Comparison of ENCODE assay signal across 12 cellular contexts in the genomic region with DNA sequence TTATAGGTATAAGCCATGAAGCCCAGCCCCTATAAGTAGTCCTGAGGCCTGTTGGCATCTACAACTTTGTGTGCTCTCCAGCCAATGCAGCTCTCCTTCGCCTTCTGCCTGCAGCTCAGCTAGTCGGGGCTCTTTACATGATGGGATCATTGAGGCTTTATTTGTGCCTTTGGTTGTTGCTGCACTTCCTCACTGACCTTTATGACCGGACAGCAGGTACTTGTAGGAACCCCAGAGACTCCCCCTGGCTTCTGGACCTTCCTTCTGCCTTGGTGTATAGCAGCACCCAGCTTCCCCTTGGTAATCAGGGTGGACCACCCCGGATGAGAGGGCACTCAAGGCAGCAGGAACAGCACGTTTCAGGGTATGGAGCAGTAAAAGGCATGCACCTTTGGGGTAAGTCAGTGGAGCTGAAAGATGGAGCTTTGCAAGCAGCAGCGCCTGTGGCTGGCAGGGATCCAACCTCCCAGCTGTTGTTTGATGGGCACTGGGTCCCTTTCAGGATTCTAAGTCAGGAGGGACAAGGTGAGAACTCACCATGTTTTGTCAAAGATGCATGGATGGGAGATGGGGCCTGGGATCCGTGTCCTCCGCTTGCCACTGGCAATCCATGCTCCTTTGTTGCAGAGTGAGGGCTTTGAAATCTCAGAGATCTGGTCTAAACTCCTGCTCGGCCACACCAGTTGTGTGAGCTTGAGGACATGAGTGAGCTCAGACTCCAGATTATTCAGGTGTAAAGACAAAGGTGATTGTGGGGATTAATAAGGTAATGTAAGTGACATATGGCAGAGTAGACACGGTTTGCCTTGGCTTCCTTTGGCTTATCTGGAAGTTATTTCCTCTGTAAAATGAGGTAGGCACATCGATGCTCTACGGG.
A peak's percentile ranks its signal among the peaks of the same experiment; 100 is the strongest.
DNase-seq lines count a peak whose midpoint lies in the region; ATAC-seq, FAIRE-seq and TF ChIP-seq lines count a peak whose summit lies in the region.
"Had no signal": no experiment of that assay in that cellular context is flagged by ENCODE, and none has a peak within 500 bp of the region (broad histone marks: within the 10 kb centered on the region; RNA-seq: fewer than 3 reads in every experiment).

No MANE protein-coding gene starts in this region.

- peak; percentile 76 for DNase-seq in NCI-H82 (lab: John Stamatoyannopoulos, UW)
- no peak for DNase-seq in NCI-H82 treated with DMSO at 0.1 percent for 48 hours (lab: John Stamatoyannopoulos, UW; ENCODE audit: unreplicated experiment)
- DNase-seq in GM12878 (ENCODE audit: low read depth, low spot score): no peak
- DNase-seq in osteoblast (ENCODE audit: insufficient read length, low spot score, missing footprints): peak; percentile 68
- DNase-seq in H4 (ENCODE audit: low spot score): no peak
- no peak for DNase-seq in ACHN
- DNase-seq: activated CD4-positive, alpha-beta T cell treated with anti-CD3 and anti-CD28 coated beads for 4 hours; foreskin melanocyte; NCI-H510A; nephron progenitor cell had no signal

- ATAC-seq in GM12878 (no peak), GM18907 (IDR thresholded peaks at IDR 0.05; ENCODE audit: unreplicated experiment) (no peak)

- no peaks in the 10 kb centered on the region for H3K27me3 ChIP-seq in GM12878 (replicated peaks in 1 of 2; ENCODE audit: control insufficient read depth in 2 of 2, insufficient read depth in 2 of 2, low read length in 1 of 2)
- H3K27me3 ChIP-seq in osteoblast (ENCODE audit: insufficient read depth, low read length): no peaks in the 10 kb centered on the region

- WGBS in GM12878 (ENCODE audit: insufficient coverage, insufficient replicate concordance, low lambda C conversion rate, missing lambda C conversion rate): 80% methylated on average over 12 of the region's 12 CpGs

- no peak overlapping the region for H3K4me2 ChIP-seq in GM12878 (ENCODE audit: control insufficient read depth, insufficient read depth)
- no peak overlapping the region for H3K4me2 ChIP-seq in osteoblast (ENCODE audit: insufficient read depth, low read length)

- SMC1A ChIA-PET in GM12878 (lab: Charles Lee; ENCODE audit: uncharacterized antibody, unreplicated experiment): interaction anchor here (1.1 to 10.4 kb wide), 9 partner anchors 8 to 174 kb away, joined by 3 to 152 read pairs (median 58); a partner anchor contains a TSS

- no peak for TF ChIP-seq POLR2A in GM12878 (IDR thresholded peaks at IDR 0.05; ENCODE audit: low read depth, low read length)

- no peak overlapping the region for H2AFZ ChIP-seq in GM12878 (ENCODE audit: control insufficient read depth, low read depth, low read length)
- no peak overlapping the region for H2AFZ ChIP-seq in osteoblast (ENCODE audit: low read length)

- TF ChIP-seq RAD21 in Ishikawa (IDR thresholded peaks at IDR 0.05; ENCODE audit: low read depth) (no peak), GM12878 (IDR thresholded peaks at IDR 0.05; ENCODE audit: insufficient read depth, low read depth, low read length) (no peak)

- H3K9me3 ChIP-seq in GM12878 (replicated peaks; ENCODE audit: control insufficient read depth, insufficient read depth, low read length) (no peaks in the 10 kb centered on the region), osteoblast (ENCODE audit: low read depth, low read length) (no peaks in the 10 kb centered on the region)

- H3K4me1 ChIP-seq in GM12878 (ENCODE audit: control insufficient read depth, insufficient read depth, low read length): peaks cover 66% of the 10 kb centered on the region
- no peaks in the 10 kb centered on the region for H3K4me1 ChIP-seq in osteoblast (ENCODE audit: insufficient read depth, low read length)

- POLR2A ChIA-PET in GM12878 (lab: Charles Lee): interaction anchor here (0.9 to 7.4 kb wide), 9 partner anchors 7 to 174 kb away, joined by 3 to 112 read pairs (median 7); a partner anchor contains a TSS

- RAD21 ChIA-PET in GM12878 (lab: Charles Lee; ENCODE audit: unreplicated experiment): interaction anchor here (0.9 to 8.8 kb wide), 15 partner anchors 7 to 226 kb away, joined by 3 to 169 read pairs (median 8); a partner anchor contains a TSS

- H4K20me1 ChIP-seq in GM12878 (ENCODE audit: control insufficient read depth, insufficient read depth) (no peaks in the 10 kb centered on the region), osteoblast (ENCODE audit: insufficient read depth, low read length) (no peaks in the 10 kb centered on the region)

- H3K79me2 ChIP-seq in GM12878 (ENCODE audit: control insufficient read depth, insufficient read depth, low read length) (no peaks in the 10 kb centered on the region), osteoblast (ENCODE audit: insufficient read depth, low read length) (no peaks in the 10 kb centered on the region)

- H3K4me3 ChIP-seq in GM12878: no peak overlapping the region
- H3K4me3 ChIP-seq in osteoblast (ENCODE audit: insufficient read depth, low read length): no peak overlapping the region

- FAIRE-seq in GM12878 (lab: Jason Lieb, UNC): no peak

- no peak overlapping the region for H3K9ac ChIP-seq in GM12878 (ENCODE audit: control insufficient read depth, insufficient read depth, low read length)

- intact Hi-C loops in GM12878 (cut with micrococcal nuclease; ENCODE audit: unreplicated experiment): loop anchor here (1.0 to 5.0 kb wide), 4 partner anchors 33 to 176 kb away; a partner anchor contains a TSS

- CTCF ChIA-PET in GM12878 (lab: Yijun Ruan, JAX): interaction anchor here (0.6 to 7.3 kb wide), 13 partner anchors 8 to 227 kb away, joined by 3 to 66 read pairs (median 4); a partner anchor contains a TSS

- H3K27ac ChIP-seq in GM12878 (ENCODE audit: control insufficient read depth, insufficient read depth): peak overlapping the region; percentile 94; the same call in 1 of the 2 replicates
- no peak overlapping the region for H3K27ac ChIP-seq in osteoblast (ENCODE audit: low read depth, low read length)

- TF ChIP-seq CTCF in GM12878 (IDR thresholded peaks at IDR 0.05 in 2 of 3, conservative IDR thresholded peaks at IDR 0.05 in 1 of 3; ENCODE audit: control insufficient read depth in 2 of 3, extremely low read depth in 1 of 3, insufficient read depth in 1 of 3, low read depth in 3 of 3, low read length in 3 of 3) (no peak), osteoblast (IDR thresholded peaks at IDR 0.05; ENCODE audit: extremely low read depth, low read depth, low read length) (no peak)

- in situ Hi-C loops in GM12878 (cut with MboI): loop anchor here (5.0 to 10.0 kb wide), 2 partner anchors 63 to 226 kb away; a partner anchor contains a TSS
- in situ Hi-C loops in ACHN (cut with HindIII; ENCODE audit: low pct_ligation_motif_present, low pct_unique_long_range_greater_than_20kb, low sequenced_read_pairs): no loop called here

- no peaks in the 10 kb centered on the region for H3K36me3 ChIP-seq in GM12878 (ENCODE audit: control insufficient read depth in 2 of 2, insufficient read depth in 2 of 2, low read length in 1 of 2)
- H3K36me3 ChIP-seq in osteoblast (ENCODE audit: insufficient read depth, low read length): no peaks in the 10 kb centered on the region

- no TSS peak for BruUV-seq in GM12878 (replicated peaks; lab: Mats Ljungman, UMichigan)

- TF ChIP-seq EP300 in Ishikawa (IDR thresholded peaks at IDR 0.05; ENCODE audit: borderline replicate concordance): no peak
- no peak for TF ChIP-seq EP300 in GM12878 (IDR thresholded peaks at IDR 0.05; ENCODE audit: borderline replicate concordance in 1 of 2, control insufficient read depth in 1 of 2, low read depth in 2 of 2, low read length in 2 of 2)

TF ChIP-seq in Ishikawa, 13 proteins besides CTCF, POLR2A, EP300 and RAD21:
- TF ChIP-seq NFIC (IDR thresholded peaks at IDR 0.05) (peak; percentile 35; the same call in 1 of the 2 replicates), EGR1 (IDR thresholded peaks at IDR 0.05) (no peak)

TF ChIP-seq in GM12878, 131 proteins besides CTCF, POLR2A, EP300 and RAD21:
- TF ChIP-seq SREBF2 (IDR thresholded peaks at IDR 0.05; ENCODE audit: low read length) (no peak), SPI1 (IDR thresholded peaks at IDR 0.05; ENCODE audit: borderline replicate concordance, insufficient read depth, low read depth, low read length) (0 out of 2 replicates have a peak, but pooled peaks have one; percentile 3)
- TF ChIP-seq, protein P1, sequence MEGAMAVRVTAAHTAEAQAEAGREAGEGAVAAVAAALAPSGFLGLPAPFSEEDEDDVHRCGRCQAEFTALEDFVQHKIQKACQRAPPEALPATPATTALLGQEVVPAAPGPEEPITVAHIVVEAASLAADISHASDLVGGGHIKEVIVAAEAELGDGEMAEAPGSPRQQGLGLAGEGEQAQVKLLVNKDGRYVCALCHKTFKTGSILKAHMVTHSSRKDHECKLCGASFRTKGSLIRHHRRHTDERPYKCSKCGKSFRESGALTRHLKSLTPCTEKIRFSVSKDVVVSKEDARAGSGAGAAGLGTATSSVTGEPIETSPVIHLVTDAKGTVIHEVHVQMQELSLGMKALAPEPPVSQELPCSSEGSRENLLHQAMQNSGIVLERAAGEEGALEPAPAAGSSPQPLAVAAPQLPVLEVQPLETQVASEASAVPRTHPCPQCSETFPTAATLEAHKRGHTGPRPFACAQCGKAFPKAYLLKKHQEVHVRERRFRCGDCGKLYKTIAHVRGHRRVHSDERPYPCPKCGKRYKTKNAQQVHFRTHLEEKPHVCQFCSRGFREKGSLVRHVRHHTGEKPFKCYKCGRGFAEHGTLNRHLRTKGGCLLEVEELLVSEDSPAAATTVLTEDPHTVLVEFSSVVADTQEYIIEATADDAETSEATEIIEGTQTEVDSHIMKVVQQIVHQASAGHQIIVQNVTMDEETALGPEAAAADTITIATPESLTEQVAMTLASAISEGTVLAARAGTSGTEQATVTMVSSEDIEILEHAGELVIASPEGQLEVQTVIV (IDR thresholded peaks at IDR 0.05; ENCODE audit: borderline replicate concordance, partially characterized antibody): no peak
- TF ChIP-seq, protein P2, sequence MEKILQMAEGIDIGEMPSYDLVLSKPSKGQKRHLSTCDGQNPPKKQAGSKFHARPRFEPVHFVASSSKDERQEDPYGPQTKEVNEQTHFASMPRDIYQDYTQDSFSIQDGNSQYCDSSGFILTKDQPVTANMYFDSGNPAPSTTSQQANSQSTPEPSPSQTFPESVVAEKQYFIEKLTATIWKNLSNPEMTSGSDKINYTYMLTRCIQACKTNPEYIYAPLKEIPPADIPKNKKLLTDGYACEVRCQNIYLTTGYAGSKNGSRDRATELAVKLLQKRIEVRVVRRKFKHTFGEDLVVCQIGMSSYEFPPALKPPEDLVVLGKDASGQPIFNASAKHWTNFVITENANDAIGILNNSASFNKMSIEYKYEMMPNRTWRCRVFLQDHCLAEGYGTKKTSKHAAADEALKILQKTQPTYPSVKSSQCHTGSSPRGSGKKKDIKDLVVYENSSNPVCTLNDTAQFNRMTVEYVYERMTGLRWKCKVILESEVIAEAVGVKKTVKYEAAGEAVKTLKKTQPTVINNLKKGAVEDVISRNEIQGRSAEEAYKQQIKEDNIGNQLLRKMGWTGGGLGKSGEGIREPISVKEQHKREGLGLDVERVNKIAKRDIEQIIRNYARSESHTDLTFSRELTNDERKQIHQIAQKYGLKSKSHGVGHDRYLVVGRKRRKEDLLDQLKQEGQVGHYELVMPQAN (conservative IDR thresholded peaks at IDR 0.05): no peak
TF ChIP-seq in GM12878: peak in this region for 1.

Comparison
In these comparisons a context has a peak if more than half of its experiments do, and no peak if none do; other contexts are left out.
1. DNase-seq: peak in NCI-H82 (single experiment) and osteoblast (single experiment); none in NCI-H82 treated with DMSO at 0.1 percent for 48 hours (single experiment), GM12878 (single experiment), H4 (single experiment) and ACHN (single experiment).